ENCODE assay signal across 1 cellular context in the genomic region with DNA sequence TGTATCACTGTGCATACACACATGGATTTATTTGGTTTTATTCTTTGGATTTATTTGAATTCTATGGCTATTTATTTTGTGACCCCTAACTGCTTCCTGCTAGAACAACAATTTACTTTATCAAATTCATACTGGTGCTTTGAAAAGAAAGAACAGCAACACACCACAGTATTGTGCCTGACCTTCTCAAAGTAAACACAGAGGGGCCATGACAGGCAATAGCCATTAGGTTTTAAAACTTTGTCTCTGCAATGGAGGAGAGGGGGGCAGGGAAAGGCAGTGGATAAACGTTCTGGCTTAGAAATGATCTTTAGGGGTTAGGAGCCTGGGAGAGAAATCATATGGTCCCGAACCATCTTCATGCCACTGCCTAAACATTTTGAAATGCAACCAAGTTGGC.
TF ChIP-seq lines count a peak whose summit lies in the region.

No MANE protein-coding gene starts in this region.

TF ChIP-seq in HepG2, 621 proteins besides CTCF, POLR2A, EP300 and RAD21 (continued from another document):
- TF ChIP-seq, protein P1, sequence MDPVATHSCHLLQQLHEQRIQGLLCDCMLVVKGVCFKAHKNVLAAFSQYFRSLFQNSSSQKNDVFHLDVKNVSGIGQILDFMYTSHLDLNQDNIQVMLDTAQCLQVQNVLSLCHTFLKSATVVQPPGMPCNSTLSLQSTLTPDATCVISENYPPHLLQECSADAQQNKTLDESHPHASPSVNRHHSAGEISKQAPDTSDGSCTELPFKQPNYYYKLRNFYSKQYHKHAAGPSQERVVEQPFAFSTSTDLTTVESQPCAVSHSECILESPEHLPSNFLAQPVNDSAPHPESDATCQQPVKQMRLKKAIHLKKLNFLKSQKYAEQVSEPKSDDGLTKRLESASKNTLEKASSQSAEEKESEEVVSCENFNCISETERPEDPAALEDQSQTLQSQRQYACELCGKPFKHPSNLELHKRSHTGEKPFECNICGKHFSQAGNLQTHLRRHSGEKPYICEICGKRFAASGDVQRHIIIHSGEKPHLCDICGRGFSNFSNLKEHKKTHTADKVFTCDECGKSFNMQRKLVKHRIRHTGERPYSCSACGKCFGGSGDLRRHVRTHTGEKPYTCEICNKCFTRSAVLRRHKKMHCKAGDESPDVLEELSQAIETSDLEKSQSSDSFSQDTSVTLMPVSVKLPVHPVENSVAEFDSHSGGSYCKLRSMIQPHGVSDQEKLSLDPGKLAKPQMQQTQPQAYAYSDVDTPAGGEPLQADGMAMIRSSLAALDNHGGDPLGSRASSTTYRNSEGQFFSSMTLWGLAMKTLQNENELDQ (CRISPR knock-in tag; IDR thresholded peaks at IDR 0.05; ENCODE audit: borderline replicate concordance): no peak
- TF ChIP-seq, protein P2, sequence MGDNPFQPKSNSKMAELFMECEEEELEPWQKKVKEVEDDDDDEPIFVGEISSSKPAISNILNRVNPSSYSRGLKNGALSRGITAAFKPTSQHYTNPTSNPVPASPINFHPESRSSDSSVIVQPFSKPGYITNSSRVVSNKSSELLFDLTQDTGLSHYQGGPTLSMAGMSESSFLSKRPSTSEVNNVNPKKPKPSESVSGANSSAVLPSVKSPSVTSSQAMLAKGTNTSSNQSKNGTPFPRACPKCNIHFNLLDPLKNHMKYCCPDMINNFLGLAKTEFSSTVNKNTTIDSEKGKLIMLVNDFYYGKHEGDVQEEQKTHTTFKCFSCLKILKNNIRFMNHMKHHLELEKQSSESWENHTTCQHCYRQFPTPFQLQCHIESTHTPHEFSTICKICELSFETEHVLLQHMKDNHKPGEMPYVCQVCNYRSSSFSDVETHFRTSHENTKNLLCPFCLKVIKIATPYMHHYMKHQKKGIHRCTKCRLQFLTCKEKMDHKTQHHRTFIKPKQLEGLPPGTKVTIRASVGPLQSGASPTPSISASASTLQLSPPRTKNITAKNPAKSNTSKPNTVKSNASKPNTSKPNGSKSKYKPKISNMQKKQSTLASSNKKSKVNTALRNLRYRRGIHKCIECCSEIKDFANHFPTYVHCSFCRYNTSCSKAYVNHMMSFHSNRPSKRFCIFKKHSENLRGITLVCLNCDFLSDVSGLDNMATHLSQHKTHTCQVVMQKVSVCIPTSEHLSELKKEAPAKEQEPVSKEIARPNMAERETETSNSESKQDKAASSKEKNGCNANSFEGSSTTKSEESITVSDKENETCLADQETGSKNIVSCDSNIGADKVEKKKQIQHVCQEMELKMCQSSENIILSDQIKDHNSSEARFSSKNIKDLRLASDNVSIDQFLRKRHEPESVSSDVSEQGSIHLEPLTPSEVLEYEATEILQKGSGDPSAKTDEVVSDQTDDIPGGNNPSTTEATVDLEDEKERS (CRISPR knock-in tag; IDR thresholded peaks at IDR 0.05): no peak
- TF ChIP-seq NCOA5 (CRISPR knock-in tag; IDR thresholded peaks at IDR 0.05): no peak
